In the genomic region with DNA sequence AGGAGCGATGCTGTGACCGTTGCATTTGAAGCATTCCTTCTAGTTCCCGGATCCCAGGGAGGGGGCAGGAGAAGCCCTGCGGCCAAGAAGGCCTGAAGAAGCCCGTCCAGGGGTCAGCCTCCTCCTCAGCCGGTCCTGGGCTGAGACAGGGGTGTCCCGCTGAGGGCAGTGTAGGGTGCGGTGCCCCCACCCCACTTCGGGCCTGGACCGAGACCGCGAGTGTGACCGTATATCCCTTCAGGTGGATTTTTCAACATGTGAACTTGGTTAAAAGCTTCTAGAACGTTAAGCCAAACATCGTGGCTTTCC, we compare ENCODE assay signal across 8 cellular contexts. TPM values are rescaled to one million over a fixed set of nuclear protein-coding genes. Genes with fewer than 3 reads are reported as not detected.
DNase-seq lines count a peak whose midpoint lies in the region; ATAC-seq and TF ChIP-seq lines count a peak whose summit lies in the region.

No MANE protein-coding gene starts in this region.

- H3K36me3 ChIP-seq in CD4-positive, CD25-positive, alpha-beta regulatory T cell (ENCODE audit: control insufficient read depth, insufficient read depth, low read length), result no peaks in the 10 kb centered on the region

- no peak overlapping the region for H3K27ac Mint-ChIP-seq in CD4-positive, CD25-positive, alpha-beta regulatory T cell
- no peak overlapping the region for H3K27ac Mint-ChIP-seq in natural killer cell treated with Interleukin-12 subunit alpha and Interleukin-12 subunit beta and Interleukin-15 and Interleukin-18, amount 100 ng/mL, for 72 hours

- peaks cover 47% of the 10 kb centered on the region for H3K4me1 ChIP-seq in CD4-positive, CD25-positive, alpha-beta regulatory T cell (ENCODE audit: control insufficient read depth, insufficient read depth, low read length, poor library complexity, severe bottlenecking)

- H3K27me3 Mint-ChIP-seq in CD4-positive, CD25-positive, alpha-beta regulatory T cell, result peaks cover 72% of the 10 kb centered on the region
- peaks cover 29 to 49% of the 10 kb centered on the region in 2 donors for H3K27me3 Mint-ChIP-seq in natural killer cell treated with Interleukin-12 subunit alpha and Interleukin-12 subunit beta and Interleukin-15 and Interleukin-18, amount 100 ng/mL, for 72 hours

- peaks cover 5 to 9% of the 10 kb centered on the region in 2 experiments for H3K9me3 ChIP-seq in CD4-positive, CD25-positive, alpha-beta regulatory T cell (ENCODE audit: control insufficient read depth in 2 of 2, low read length in 2 of 2)

- in situ Hi-C loops in GM13976 (cut with MboI; ENCODE audit: low sequenced_read_pairs, unreplicated experiment), result no loop called here

- no peak for DNase-seq in CD4-positive, CD25-positive, alpha-beta regulatory T cell
- peak in 1 of 2 donors; percentile 19 for DNase-seq in cardiac fibroblast (ENCODE audit: low read depth in 2 of 2)
- DNase-seq in natural killer cell treated with Interleukin-12 subunit alpha and Interleukin-12 subunit beta and Interleukin-15 and Interleukin-18, amount 100 ng/mL, for 72 hours (ENCODE audit: low spot score), result no peak
- DNase-seq in NCI-H2171 (lab: John Stamatoyannopoulos, UW), result no peak
- DNase-seq in NOMO-1 treated with dmso at 0.1 percent for 144 hours (lab: John Stamatoyannopoulos, UW; ENCODE audit: unreplicated experiment), result no peak
- DNase-seq in GM13976 (ENCODE audit: low spot score), result no peak
- DNase-seq in germinal center (ENCODE audit: low spot score), result no peak

- no peaks in the 10 kb centered on the region for H3K36me3 Mint-ChIP-seq in CD4-positive, CD25-positive, alpha-beta regulatory T cell
- H3K36me3 Mint-ChIP-seq in natural killer cell treated with Interleukin-12 subunit alpha and Interleukin-12 subunit beta and Interleukin-15 and Interleukin-18, amount 100 ng/mL, for 72 hours, result peaks cover 15% of the 10 kb centered on the region

- H3K27me3 ChIP-seq in CD4-positive, CD25-positive, alpha-beta regulatory T cell (ENCODE audit: control insufficient read depth, insufficient read depth, low read length), result peaks cover 37% of the 10 kb centered on the region

- peak overlapping the region; percentile 88 to 93 (median 90) for H3K4me3 Mint-ChIP-seq in CD4-positive, CD25-positive, alpha-beta regulatory T cell
- peak overlapping the region; percentile 76 for H3K4me3 Mint-ChIP-seq in natural killer cell treated with Interleukin-12 subunit alpha and Interleukin-12 subunit beta and Interleukin-15 and Interleukin-18, amount 100 ng/mL, for 72 hours

- H3K4me1 Mint-ChIP-seq in CD4-positive, CD25-positive, alpha-beta regulatory T cell, result peaks cover 9 to 48% (median 25%) of the 10 kb centered on the region in 4 donors
- H3K4me1 Mint-ChIP-seq in natural killer cell treated with Interleukin-12 subunit alpha and Interleukin-12 subunit beta and Interleukin-15 and Interleukin-18, amount 100 ng/mL, for 72 hours (ENCODE audit: low read depth in 2 of 2), result peaks cover 15 to 24% of the 10 kb centered on the region in 2 donors

- peak overlapping the region; percentile 57 for H3K4me3 ChIP-seq in CD4-positive, CD25-positive, alpha-beta regulatory T cell (ENCODE audit: low read depth, low read length)
- peak overlapping the region; percentile 49 to 54 for H3K4me3 ChIP-seq in cardiac fibroblast (replicated peaks in 1 of 2; ENCODE audit: low read depth in 2 of 2, low read length in 2 of 2)

- H3K9me3 Mint-ChIP-seq in CD4-positive, CD25-positive, alpha-beta regulatory T cell, result peaks cover 0 to 15% (median 3%) of the 10 kb centered on the region in 7 donors
- H3K9me3 Mint-ChIP-seq in natural killer cell treated with Interleukin-12 subunit alpha and Interleukin-12 subunit beta and Interleukin-15 and Interleukin-18, amount 100 ng/mL, for 72 hours, result peaks cover 2% of the 10 kb centered on the region

- no peak overlapping the region for H3K27ac ChIP-seq in CD4-positive, CD25-positive, alpha-beta regulatory T cell (ENCODE audit: insufficient read depth, low read length, poor library complexity, severe bottlenecking)

- ATAC-seq in CD4-positive, CD25-positive, alpha-beta regulatory T cell (ENCODE audit: low read depth in 2 of 2), result no peak
- peak; percentile 4 for ATAC-seq in HG02840 (IDR thresholded peaks at IDR 0.05; ENCODE audit: low FRiP score, unreplicated experiment)
- ATAC-seq in natural killer cell treated with Interleukin-12 subunit alpha and Interleukin-12 subunit beta and Interleukin-15 and Interleukin-18, amount 100 ng/mL, for 72 hours, result peak in 1 of 2 donors; percentile 1

- TF ChIP-seq CTCF in cardiac fibroblast (IDR thresholded peaks at IDR 0.05; ENCODE audit: low read depth, low read length) (no peak), GM13976 (IDR thresholded peaks at IDR 0.05; ENCODE audit: borderline replicate concordance, control extremely low read depth, extremely low read depth, insufficient read depth, missing control alignments) (no peak)

RNA-seq across cellular contexts. Expression of a gene that starts 2.8 kb away (rescaled TPM):
- not detected for total RNA-seq in CD4-positive, CD25-positive, alpha-beta regulatory T cell
- not detected for polyA plus RNA-seq in CD4-positive, CD25-positive, alpha-beta regulatory T cell
- total RNA-seq in natural killer cell treated with Interleukin-12 subunit alpha and Interleukin-12 subunit beta and Interleukin-15 and Interleukin-18, amount 100 ng/mL, for 72 hours, result not detected
